Comparison of ENCODE assay signal across 1 cellular context in the genomic region with DNA sequence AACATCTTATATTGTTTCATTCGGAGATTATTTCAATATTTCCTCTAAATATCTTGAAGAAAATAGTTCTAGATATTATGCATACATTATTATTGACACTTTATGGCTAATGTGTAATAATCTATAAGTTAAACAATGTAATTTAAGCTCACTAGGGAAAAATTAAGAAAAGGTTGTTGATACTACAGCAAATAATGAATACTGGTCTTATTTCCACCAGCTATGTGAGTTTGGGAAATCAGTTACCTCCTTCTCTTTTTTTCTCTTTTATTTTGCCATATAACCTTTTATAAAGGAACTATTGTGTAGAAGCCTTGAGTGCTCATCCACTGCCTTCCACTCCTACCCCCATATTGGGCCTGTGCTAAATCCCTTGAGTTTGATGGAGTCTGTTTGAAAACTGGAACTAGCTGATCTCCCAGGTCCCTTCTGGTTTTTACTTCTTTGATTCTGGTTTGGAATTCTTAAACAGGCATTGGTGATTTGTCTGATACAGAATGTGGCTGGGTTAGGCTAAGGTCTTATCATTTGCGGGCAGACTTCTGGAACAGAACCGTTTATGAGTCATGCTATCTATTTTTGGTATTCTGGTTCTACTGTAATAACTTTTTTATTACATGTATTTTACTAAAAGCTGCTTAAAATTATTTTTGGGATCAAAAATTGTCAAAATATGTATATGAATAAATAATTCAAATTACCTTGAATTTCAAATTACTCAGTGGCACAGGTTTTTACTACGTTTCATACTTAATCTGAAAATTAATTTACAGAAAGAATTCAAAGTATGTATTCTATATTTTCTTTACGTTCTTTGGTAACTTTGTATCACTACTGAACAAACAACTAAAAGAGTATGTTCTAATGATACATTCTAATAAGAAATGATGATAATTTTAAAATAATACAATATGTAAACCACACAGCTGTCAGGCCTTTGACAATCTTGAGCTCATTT.
A peak's percentile ranks its signal among the peaks of the same experiment; 100 is the strongest.
TF ChIP-seq lines count a peak whose summit lies in the region.

No MANE protein-coding gene starts in this region.

TF ChIP-seq in K562, 482 proteins besides CTCF, POLR2A, EP300 and RAD21 (continues in another document):
- no peak for TF ChIP-seq ZNF174 (CRISPR knock-in tag; IDR thresholded peaks at IDR 0.05)
- peak; percentile 80 for TF ChIP-seq CC2D1A (IDR thresholded peaks at IDR 0.05)
- TF ChIP-seq POLR2H (tag; IDR thresholded peaks at IDR 0.05; ENCODE audit: low read depth): peak; percentile 66; the same call in 1 of the 2 replicates
- peak; percentile 90 for TF ChIP-seq NEUROD1 (IDR thresholded peaks at IDR 0.05; ENCODE audit: borderline replicate concordance, low read depth, low read length, partially characterized antibody)
- TF ChIP-seq TBL1XR1 (IDR thresholded peaks at IDR 0.05; ENCODE audit: low read length in 2 of 2): peak in 1 of 2 experiments; percentile 96; a peak in 2 of 4 replicates
- peak; percentile 37; the same call in 1 of the 2 replicates for TF ChIP-seq RAD51 (IDR thresholded peaks at IDR 0.05; ENCODE audit: borderline replicate concordance, low read depth)
- TF ChIP-seq, protein P1, sequence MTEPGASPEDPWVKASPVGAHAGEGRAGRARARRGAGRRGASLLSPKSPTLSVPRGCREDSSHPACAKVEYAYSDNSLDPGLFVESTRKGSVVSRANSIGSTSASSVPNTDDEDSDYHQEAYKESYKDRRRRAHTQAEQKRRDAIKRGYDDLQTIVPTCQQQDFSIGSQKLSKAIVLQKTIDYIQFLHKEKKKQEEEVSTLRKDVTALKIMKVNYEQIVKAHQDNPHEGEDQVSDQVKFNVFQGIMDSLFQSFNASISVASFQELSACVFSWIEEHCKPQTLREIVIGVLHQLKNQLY (CRISPR knock-in tag; conservative IDR thresholded peaks at IDR 0.05): 0 out of 4 replicates have a peak, but pooled peaks of 1 of the 2 experiments have one; percentile 29
- peak; percentile 82 for TF ChIP-seq MTA2 (IDR thresholded peaks at IDR 0.05; ENCODE audit: low read depth)
- TF ChIP-seq ZKSCAN3 (CRISPR knock-in tag; IDR thresholded peaks at IDR 0.05): no peak
- TF ChIP-seq, protein P2, sequence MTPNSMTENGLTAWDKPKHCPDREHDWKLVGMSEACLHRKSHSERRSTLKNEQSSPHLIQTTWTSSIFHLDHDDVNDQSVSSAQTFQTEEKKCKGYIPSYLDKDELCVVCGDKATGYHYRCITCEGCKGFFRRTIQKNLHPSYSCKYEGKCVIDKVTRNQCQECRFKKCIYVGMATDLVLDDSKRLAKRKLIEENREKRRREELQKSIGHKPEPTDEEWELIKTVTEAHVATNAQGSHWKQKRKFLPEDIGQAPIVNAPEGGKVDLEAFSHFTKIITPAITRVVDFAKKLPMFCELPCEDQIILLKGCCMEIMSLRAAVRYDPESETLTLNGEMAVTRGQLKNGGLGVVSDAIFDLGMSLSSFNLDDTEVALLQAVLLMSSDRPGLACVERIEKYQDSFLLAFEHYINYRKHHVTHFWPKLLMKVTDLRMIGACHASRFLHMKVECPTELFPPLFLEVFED (CRISPR knock-in tag; conservative IDR thresholded peaks at IDR 0.05): 0 out of 2 replicates have a peak, but pooled peaks have one; percentile 3
- TF ChIP-seq TCF3 (CRISPR knock-in tag; IDR thresholded peaks at IDR 0.05): peak; percentile 89
- no peak for TF ChIP-seq ZNF717 (CRISPR knock-in tag; IDR thresholded peaks at IDR 0.05)
- TF ChIP-seq DPF2 (IDR thresholded peaks at IDR 0.05): peak; percentile 99
- peak; percentile 83 for TF ChIP-seq STAT5A (IDR thresholded peaks at IDR 0.05; ENCODE audit: borderline replicate concordance, low read length)
- TF ChIP-seq, protein P3, sequence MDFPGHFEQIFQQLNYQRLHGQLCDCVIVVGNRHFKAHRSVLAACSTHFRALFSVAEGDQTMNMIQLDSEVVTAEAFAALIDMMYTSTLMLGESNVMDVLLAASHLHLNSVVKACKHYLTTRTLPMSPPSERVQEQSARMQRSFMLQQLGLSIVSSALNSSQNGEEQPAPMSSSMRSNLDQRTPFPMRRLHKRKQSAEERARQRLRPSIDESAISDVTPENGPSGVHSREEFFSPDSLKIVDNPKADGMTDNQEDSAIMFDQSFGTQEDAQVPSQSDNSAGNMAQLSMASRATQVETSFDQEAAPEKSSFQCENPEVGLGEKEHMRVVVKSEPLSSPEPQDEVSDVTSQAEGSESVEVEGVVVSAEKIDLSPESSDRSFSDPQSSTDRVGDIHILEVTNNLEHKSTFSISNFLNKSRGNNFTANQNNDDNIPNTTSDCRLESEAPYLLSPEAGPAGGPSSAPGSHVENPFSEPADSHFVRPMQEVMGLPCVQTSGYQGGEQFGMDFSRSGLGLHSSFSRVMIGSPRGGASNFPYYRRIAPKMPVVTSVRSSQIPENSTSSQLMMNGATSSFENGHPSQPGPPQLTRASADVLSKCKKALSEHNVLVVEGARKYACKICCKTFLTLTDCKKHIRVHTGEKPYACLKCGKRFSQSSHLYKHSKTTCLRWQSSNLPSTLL (IDR thresholded peaks at IDR 0.05): no peak
- TF ChIP-seq GTF2E2 (tag; IDR thresholded peaks at IDR 0.05): peak; percentile 80; the same call in 1 of the 2 replicates
- peak; percentile 73; the same call in 1 of the 2 replicates for TF ChIP-seq ZKSCAN1 (IDR thresholded peaks at IDR 0.05; ENCODE audit: low read depth, low read length)
- TF ChIP-seq MEF2A (IDR thresholded peaks at IDR 0.05; ENCODE audit: control insufficient read depth, low read depth, low read length): peak; percentile 100
- TF ChIP-seq SMARCA4 (IDR thresholded peaks at IDR 0.05): peak; percentile 99
- peak; percentile 33; the same call in 1 of the 2 replicates for TF ChIP-seq CREM (IDR thresholded peaks at IDR 0.05; ENCODE audit: low read depth)
- peak; percentile 44 for TF ChIP-seq TAF9B (IDR thresholded peaks at IDR 0.05; ENCODE audit: partially characterized antibody)
- TF ChIP-seq TRIM24 (IDR thresholded peaks at IDR 0.05): peak; percentile 59 to 81; a peak in 3 of 4 replicates
- no peak for TF ChIP-seq L3MBTL2 (IDR thresholded peaks at IDR 0.05)
- peak; percentile 42; the same call in 1 of the 2 replicates for TF ChIP-seq DMBX1 (CRISPR knock-in tag; IDR thresholded peaks at IDR 0.05; ENCODE audit: borderline replicate concordance)
- TF ChIP-seq MTA1 (IDR thresholded peaks at IDR 0.05; ENCODE audit: borderline replicate concordance): 0 out of 2 replicates have a peak, but pooled peaks have one; percentile 51
- peak; percentile 85 for TF ChIP-seq CBFA2T2 (conservative IDR thresholded peaks at IDR 0.05)
- 0 out of 2 replicates have a peak, but pooled peaks have one; percentile 7 for TF ChIP-seq ELF1 (tag; IDR thresholded peaks at IDR 0.05)
- peak; percentile 80 for TF ChIP-seq ATF7 (IDR thresholded peaks at IDR 0.05)
- TF ChIP-seq ZFP1 (CRISPR knock-in tag; IDR thresholded peaks at IDR 0.05): no peak
- TF ChIP-seq, protein P4, sequence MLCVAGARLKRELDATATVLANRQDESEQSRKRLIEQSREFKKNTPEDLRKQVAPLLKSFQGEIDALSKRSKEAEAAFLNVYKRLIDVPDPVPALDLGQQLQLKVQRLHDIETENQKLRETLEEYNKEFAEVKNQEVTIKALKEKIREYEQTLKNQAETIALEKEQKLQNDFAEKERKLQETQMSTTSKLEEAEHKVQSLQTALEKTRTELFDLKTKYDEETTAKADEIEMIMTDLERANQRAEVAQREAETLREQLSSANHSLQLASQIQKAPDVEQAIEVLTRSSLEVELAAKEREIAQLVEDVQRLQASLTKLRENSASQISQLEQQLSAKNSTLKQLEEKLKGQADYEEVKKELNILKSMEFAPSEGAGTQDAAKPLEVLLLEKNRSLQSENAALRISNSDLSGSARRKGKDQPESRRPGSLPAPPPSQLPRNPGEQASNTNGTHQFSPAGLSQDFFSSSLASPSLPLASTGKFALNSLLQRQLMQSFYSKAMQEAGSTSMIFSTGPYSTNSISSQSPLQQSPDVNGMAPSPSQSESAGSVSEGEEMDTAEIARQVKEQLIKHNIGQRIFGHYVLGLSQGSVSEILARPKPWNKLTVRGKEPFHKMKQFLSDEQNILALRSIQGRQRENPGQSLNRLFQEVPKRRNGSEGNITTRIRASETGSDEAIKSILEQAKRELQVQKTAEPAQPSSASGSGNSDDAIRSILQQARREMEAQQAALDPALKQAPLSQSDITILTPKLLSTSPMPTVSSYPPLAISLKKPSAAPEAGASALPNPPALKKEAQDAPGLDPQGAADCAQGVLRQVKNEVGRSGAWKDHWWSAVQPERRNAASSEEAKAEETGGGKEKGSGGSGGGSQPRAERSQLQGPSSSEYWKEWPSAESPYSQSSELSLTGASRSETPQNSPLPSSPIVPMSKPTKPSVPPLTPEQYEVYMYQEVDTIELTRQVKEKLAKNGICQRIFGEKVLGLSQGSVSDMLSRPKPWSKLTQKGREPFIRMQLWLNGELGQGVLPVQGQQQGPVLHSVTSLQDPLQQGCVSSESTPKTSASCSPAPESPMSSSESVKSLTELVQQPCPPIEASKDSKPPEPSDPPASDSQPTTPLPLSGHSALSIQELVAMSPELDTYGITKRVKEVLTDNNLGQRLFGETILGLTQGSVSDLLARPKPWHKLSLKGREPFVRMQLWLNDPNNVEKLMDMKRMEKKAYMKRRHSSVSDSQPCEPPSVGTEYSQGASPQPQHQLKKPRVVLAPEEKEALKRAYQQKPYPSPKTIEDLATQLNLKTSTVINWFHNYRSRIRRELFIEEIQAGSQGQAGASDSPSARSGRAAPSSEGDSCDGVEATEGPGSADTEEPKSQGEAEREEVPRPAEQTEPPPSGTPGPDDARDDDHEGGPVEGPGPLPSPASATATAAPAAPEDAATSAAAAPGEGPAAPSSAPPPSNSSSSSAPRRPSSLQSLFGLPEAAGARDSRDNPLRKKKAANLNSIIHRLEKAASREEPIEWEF (CRISPR knock-in tag; IDR thresholded peaks at IDR 0.05): peak; percentile 84
- 0 out of 2 replicates have a peak, but pooled peaks have one; percentile 26 for TF ChIP-seq ELF2 (CRISPR knock-in tag; IDR thresholded peaks at IDR 0.05)
- no peak for TF ChIP-seq HOXB6 (CRISPR knock-in tag; IDR thresholded peaks at IDR 0.05; ENCODE audit: borderline replicate concordance)
- TF ChIP-seq PHB2 (IDR thresholded peaks at IDR 0.05; ENCODE audit: low read depth): 0 out of 2 replicates have a peak, but pooled peaks have one; percentile 25
- peak; percentile 89 for TF ChIP-seq NCOR1 (IDR thresholded peaks at IDR 0.05)
- peak; percentile 98 for TF ChIP-seq SMARCE1 (IDR thresholded peaks at IDR 0.05)
- TF ChIP-seq HIVEP1 (CRISPR knock-in tag; IDR thresholded peaks at IDR 0.05): no peak
- peak; percentile 51; the same call in 1 of the 2 replicates for TF ChIP-seq ZNF384 (IDR thresholded peaks at IDR 0.05; ENCODE audit: low read depth, low read length)
- TF ChIP-seq ARHGAP35 (IDR thresholded peaks at IDR 0.05; ENCODE audit: partially characterized antibody): no peak
- TF ChIP-seq NFIC (IDR thresholded peaks at IDR 0.05): peak; percentile 69
- TF ChIP-seq, protein P5, sequence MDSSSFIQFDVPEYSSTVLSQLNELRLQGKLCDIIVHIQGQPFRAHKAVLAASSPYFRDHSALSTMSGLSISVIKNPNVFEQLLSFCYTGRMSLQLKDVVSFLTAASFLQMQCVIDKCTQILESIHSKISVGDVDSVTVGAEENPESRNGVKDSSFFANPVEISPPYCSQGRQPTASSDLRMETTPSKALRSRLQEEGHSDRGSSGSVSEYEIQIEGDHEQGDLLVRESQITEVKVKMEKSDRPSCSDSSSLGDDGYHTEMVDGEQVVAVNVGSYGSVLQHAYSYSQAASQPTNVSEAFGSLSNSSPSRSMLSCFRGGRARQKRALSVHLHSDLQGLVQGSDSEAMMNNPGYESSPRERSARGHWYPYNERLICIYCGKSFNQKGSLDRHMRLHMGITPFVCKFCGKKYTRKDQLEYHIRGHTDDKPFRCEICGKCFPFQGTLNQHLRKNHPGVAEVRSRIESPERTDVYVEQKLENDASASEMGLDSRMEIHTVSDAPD (CRISPR knock-in tag; IDR thresholded peaks at IDR 0.05): peak; percentile 47; the same call in 1 of the 2 replicates
- peak; percentile 98 for TF ChIP-seq JUN (IDR thresholded peaks at IDR 0.05; ENCODE audit: borderline replicate concordance, low read depth, low read length)
- no peak for TF ChIP-seq JUN (CRISPR knock-in tag; IDR thresholded peaks at IDR 0.05; ENCODE audit: borderline replicate concordance)
- TF ChIP-seq, protein P6, sequence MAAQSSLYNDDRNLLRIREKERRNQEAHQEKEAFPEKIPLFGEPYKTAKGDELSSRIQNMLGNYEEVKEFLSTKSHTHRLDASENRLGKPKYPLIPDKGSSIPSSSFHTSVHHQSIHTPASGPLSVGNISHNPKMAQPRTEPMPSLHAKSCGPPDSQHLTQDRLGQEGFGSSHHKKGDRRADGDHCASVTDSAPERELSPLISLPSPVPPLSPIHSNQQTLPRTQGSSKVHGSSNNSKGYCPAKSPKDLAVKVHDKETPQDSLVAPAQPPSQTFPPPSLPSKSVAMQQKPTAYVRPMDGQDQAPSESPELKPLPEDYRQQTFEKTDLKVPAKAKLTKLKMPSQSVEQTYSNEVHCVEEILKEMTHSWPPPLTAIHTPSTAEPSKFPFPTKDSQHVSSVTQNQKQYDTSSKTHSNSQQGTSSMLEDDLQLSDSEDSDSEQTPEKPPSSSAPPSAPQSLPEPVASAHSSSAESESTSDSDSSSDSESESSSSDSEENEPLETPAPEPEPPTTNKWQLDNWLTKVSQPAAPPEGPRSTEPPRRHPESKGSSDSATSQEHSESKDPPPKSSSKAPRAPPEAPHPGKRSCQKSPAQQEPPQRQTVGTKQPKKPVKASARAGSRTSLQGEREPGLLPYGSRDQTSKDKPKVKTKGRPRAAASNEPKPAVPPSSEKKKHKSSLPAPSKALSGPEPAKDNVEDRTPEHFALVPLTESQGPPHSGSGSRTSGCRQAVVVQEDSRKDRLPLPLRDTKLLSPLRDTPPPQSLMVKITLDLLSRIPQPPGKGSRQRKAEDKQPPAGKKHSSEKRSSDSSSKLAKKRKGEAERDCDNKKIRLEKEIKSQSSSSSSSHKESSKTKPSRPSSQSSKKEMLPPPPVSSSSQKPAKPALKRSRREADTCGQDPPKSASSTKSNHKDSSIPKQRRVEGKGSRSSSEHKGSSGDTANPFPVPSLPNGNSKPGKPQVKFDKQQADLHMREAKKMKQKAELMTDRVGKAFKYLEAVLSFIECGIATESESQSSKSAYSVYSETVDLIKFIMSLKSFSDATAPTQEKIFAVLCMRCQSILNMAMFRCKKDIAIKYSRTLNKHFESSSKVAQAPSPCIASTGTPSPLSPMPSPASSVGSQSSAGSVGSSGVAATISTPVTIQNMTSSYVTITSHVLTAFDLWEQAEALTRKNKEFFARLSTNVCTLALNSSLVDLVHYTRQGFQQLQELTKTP (IDR thresholded peaks at IDR 0.05; ENCODE audit: low read depth in 1 of 2, partially characterized antibody in 2 of 2): peak; percentile 59 to 85
- TF ChIP-seq MAZ (CRISPR knock-in tag; conservative IDR thresholded peaks at IDR 0.05 in 1 of 2, IDR thresholded peaks at IDR 0.05 in 1 of 2): 0 out of 4 replicates have a peak, but pooled peaks have one; percentile 15 to 24
- TF ChIP-seq MAFF (IDR thresholded peaks at IDR 0.05; ENCODE audit: low read length): peak; percentile 20; the same call in 1 of the 2 replicates
- TF ChIP-seq ETV5 (CRISPR knock-in tag; IDR thresholded peaks at IDR 0.05; ENCODE audit: low read depth): no peak
- peak; percentile 96 for TF ChIP-seq ZNF175 (CRISPR knock-in tag; IDR thresholded peaks at IDR 0.05; ENCODE audit: low read depth)
- TF ChIP-seq EP400 (IDR thresholded peaks at IDR 0.05): peak; percentile 50; the same call in 1 of the 2 replicates
- peak; percentile 98 for TF ChIP-seq ARID1B (IDR thresholded peaks at IDR 0.05)
- TF ChIP-seq, protein P7, sequence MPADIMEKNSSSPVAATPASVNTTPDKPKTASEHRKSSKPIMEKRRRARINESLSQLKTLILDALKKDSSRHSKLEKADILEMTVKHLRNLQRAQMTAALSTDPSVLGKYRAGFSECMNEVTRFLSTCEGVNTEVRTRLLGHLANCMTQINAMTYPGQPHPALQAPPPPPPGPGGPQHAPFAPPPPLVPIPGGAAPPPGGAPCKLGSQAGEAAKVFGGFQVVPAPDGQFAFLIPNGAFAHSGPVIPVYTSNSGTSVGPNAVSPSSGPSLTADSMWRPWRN (IDR thresholded peaks at IDR 0.05; ENCODE audit: low read depth): peak; percentile 19; the same call in 1 of the 2 replicates
- TF ChIP-seq RNF2 (IDR thresholded peaks at IDR 0.05): peak; percentile 93
